Comparison of ENCODE assay signal across 5 cellular contexts in genomic region chr2:74281141-74281540, GRCh38.
"Had no signal": no experiment of that assay in that cellular context is flagged by ENCODE, and none has a peak within 500 bp of the region (broad histone marks: within the 10 kb centered on the region; RNA-seq: fewer than 3 reads in every experiment).

No MANE protein-coding gene starts in this region.

- H3K4me3 Mint-ChIP-seq: GM23338, H9 had no signal

- H2AFZ ChIP-seq: GM23338 had no signal

- H3K9me3 Mint-ChIP-seq: GM23338, H9 had no signal

- H3K4me1 Mint-ChIP-seq: GM23338, H9 had no signal

- H3K27ac Mint-ChIP-seq: GM23338, H9 had no signal

- H3K4me2 ChIP-seq: GM23338 had no signal

- H3K4me3 ChIP-seq: GM23338, K562 had no signal

- DNase-seq: H9, HCEC 1CT, IMR-90 had no signal
